Comparison of ENCODE assay signal across 8 cellular contexts in genomic region chr14:105419055-105419304, GRCh38. TPM values are rescaled to one million over a fixed set of nuclear protein-coding genes. Genes with fewer than 3 reads are reported as not detected.
DNase-seq lines count a peak whose midpoint lies in the region; ATAC-seq and TF ChIP-seq lines count a peak whose summit lies in the region.

No MANE protein-coding gene starts in this region.

- H3K27ac Mint-ChIP-seq in T-helper 2 cell treated with Interferon-gamma antibody and Interleukin-4, amounts not matched to agents 5 μg/mL and 100 μg/mL, for 36 hours: peak overlapping the region; percentile 17
- H3K27ac Mint-ChIP-seq in activated naive CD8-positive, alpha-beta T cell: no peak overlapping the region

- H3K36me3 ChIP-seq in kidney epithelial cell (ENCODE audit: control insufficient read depth, insufficient read depth, low read length) (no peaks in the 10 kb centered on the region), testis (ENCODE audit: low read depth, missing control alignments) (no peaks in the 10 kb centered on the region)

- intact Hi-C loops in testis (cut with DNase I; ENCODE audit: low total_unique reads): no loop called here
- intact Hi-C loops in sciatic nerve (cut with DNase I): no loop called here

- H3K4me1 ChIP-seq in testis: peaks cover 42% of the 10 kb centered on the region

- H3K36me3 Mint-ChIP-seq in T-helper 2 cell treated with Interferon-gamma antibody and Interleukin-4, amounts not matched to agents 5 μg/mL and 100 μg/mL, for 36 hours (ENCODE audit: low read depth): peaks cover 13% of the 10 kb centered on the region
- H3K36me3 Mint-ChIP-seq in activated naive CD8-positive, alpha-beta T cell: no peaks in the 10 kb centered on the region

- TF ChIP-seq POLR2A in testis (IDR thresholded peaks at IDR 0.05): no peak

- H3K9me3 ChIP-seq in testis: no peaks in the 10 kb centered on the region

- H3K4me1 Mint-ChIP-seq in T-helper 2 cell treated with Interferon-gamma antibody and Interleukin-4, amounts not matched to agents 5 μg/mL and 100 μg/mL, for 36 hours (ENCODE audit: low read depth): peaks cover 18% of the 10 kb centered on the region
- peaks cover 22% of the 10 kb centered on the region for H3K4me1 Mint-ChIP-seq in activated naive CD8-positive, alpha-beta T cell (ENCODE audit: low read depth)

- H3K4me3 ChIP-seq in kidney epithelial cell (ENCODE audit: low read depth, low read length) (peak overlapping the region; percentile 64), testis (peak overlapping the region; percentile 63 to 77)

- H3K27ac ChIP-seq in testis: no peak overlapping the region

- DNase-seq in T-helper 2 cell treated with Interferon-gamma antibody and Interleukin-4, amounts not matched to agents 5 μg/mL and 100 μg/mL, for 36 hours (ENCODE audit: low spot score): no peak
- no peak for DNase-seq in T-helper 2 cell
- DNase-seq in kidney epithelial cell (ENCODE audit: low read depth): no peak
- no peak for DNase-seq in testis
- no peak for DNase-seq in sciatic nerve (ENCODE audit: low spot score)

- peaks cover under 1% of the 10 kb centered on the region for H3K27me3 Mint-ChIP-seq in T-helper 2 cell treated with Interferon-gamma antibody and Interleukin-4, amounts not matched to agents 5 μg/mL and 100 μg/mL, for 36 hours (ENCODE audit: low read depth)
- no peaks in the 10 kb centered on the region for H3K27me3 Mint-ChIP-seq in activated naive CD8-positive, alpha-beta T cell

- H3K27me3 ChIP-seq in kidney epithelial cell (ENCODE audit: control insufficient read depth, insufficient read depth, low read length) (no peaks in the 10 kb centered on the region), testis (no peaks in the 10 kb centered on the region)

- 30% methylated on average over 8 of the region's 8 CpGs; no CpG with 5 or more reads in 1 of the 2 donors for WGBS in testis, 2 donors

- no peak for ATAC-seq in HG02763 (IDR thresholded peaks at IDR 0.05; ENCODE audit: unreplicated experiment)
- ATAC-seq in sciatic nerve: no peak
- no peak for ATAC-seq in HG03095 (IDR thresholded peaks at IDR 0.05; ENCODE audit: unreplicated experiment)

- no peaks in the 10 kb centered on the region for H3K9me3 Mint-ChIP-seq in T-helper 2 cell treated with Interferon-gamma antibody and Interleukin-4, amounts not matched to agents 5 μg/mL and 100 μg/mL, for 36 hours
- no peaks in the 10 kb centered on the region for H3K9me3 Mint-ChIP-seq in activated naive CD8-positive, alpha-beta T cell (ENCODE audit: low read depth)

- H3K4me3 Mint-ChIP-seq in T-helper 2 cell treated with Interferon-gamma antibody and Interleukin-4, amounts not matched to agents 5 μg/mL and 100 μg/mL, for 36 hours: peak overlapping the region; percentile 62
- H3K4me3 Mint-ChIP-seq in activated naive CD8-positive, alpha-beta T cell: peak overlapping the region; percentile 69

- TF ChIP-seq CTCF in kidney epithelial cell (IDR thresholded peaks at IDR 0.05; ENCODE audit: insufficient read depth, low read length, poor library complexity, severe bottlenecking): no peak
- TF ChIP-seq CTCF in testis (IDR thresholded peaks at IDR 0.05): no peak

RNA-seq across cellular contexts. Expression of gene MTA1, which starts 0.6 kb away (rescaled TPM):
- 68.3 and 75.0 TPM in 2 replicates for total RNA-seq in kidney epithelial cell
- total RNA-seq in testis: 100 to 1,000 TPM; 118 to 120 TPM
- 135 TPM for polyA plus RNA-seq in testis (ENCODE audit: insufficient read depth, low read depth, low replicate concordance)
- 95.2 TPM for total RNA-seq in sciatic nerve

RNA-seq across cellular contexts. Expression of gene TEX22, which starts 20.6 kb away (rescaled TPM):
- 0.27 and 0.46 TPM in 2 replicates for total RNA-seq in kidney epithelial cell
- 1 to 10 TPM; 5.2 to 6.6 TPM for total RNA-seq in testis
- 21.5 TPM for polyA plus RNA-seq in testis (ENCODE audit: insufficient read depth, low read depth, low replicate concordance)
- 6.0 TPM for total RNA-seq in sciatic nerve

RNA-seq across cellular contexts. Expression of gene CRIP2, which starts 55.6 kb away (rescaled TPM):
- 101 and 128 TPM in 2 replicates for total RNA-seq in kidney epithelial cell
- 100 to 1,000 TPM; 114 to 159 TPM for total RNA-seq in testis
- polyA plus RNA-seq in testis (ENCODE audit: insufficient read depth, low read depth, low replicate concordance): 121 TPM
- total RNA-seq in sciatic nerve: 172 TPM
